ENCODE assay signal across 8 cellular contexts in the genomic region with DNA sequence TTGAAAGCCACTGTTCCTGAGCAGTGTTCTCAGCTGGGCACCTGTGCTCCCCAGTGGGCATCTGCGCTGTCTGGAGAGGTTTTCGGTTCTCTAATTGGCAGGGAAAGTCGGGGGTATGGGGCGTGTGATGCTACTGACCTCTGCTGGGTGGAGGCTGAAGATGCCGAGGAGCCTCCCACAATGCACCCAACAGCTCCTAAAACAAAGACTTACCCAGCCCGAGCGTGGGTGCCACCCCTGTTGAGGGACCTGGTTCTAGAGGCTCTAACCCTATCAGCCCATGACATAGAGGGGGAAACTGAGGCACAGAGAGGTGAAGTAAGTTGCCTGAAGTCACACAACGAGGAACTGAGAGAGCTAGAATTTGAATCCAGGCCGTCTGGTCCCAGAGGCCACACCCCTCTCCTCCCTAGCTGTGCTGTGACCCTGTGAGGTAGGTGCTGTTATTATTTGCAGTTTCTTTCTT. TPM values are rescaled to one million over a fixed set of nuclear protein-coding genes. Genes with fewer than 3 reads are reported as not detected.
DNase-seq lines count a peak whose midpoint lies in the region; ATAC-seq and TF ChIP-seq lines count a peak whose summit lies in the region.

No MANE protein-coding gene starts in this region.

- no peaks in the 10 kb centered on the region for H3K27me3 Mint-ChIP-seq in activated naive CD8-positive, alpha-beta T cell treated with anti-CD3 and anti-CD28 coated beads, Interleukin-2, amount 50 U/mL, for 24 hours

- H3K9me3 Mint-ChIP-seq in activated naive CD8-positive, alpha-beta T cell treated with anti-CD3 and anti-CD28 coated beads, Interleukin-2, amount 50 U/mL, for 24 hours = no peaks in the 10 kb centered on the region

- peak; percentile 62 to 72 for ATAC-seq in activated CD4-positive, CD25-positive, alpha-beta regulatory T cell treated with anti-CD3 and anti-CD28 coated beads, Interleukin-2, amount 50 U/mL, for 24 hours
- ATAC-seq in activated naive CD8-positive, alpha-beta T cell treated with anti-CD3 and anti-CD28 coated beads, Interleukin-2, amount 50 U/mL, for 24 hours = peak; percentile 64
- ATAC-seq in upper lobe of right lung (peak; percentile 78), HG02571 (IDR thresholded peaks at IDR 0.05; ENCODE audit: unreplicated experiment) (no peak)

- H3K36me3 Mint-ChIP-seq in activated naive CD8-positive, alpha-beta T cell treated with anti-CD3 and anti-CD28 coated beads, Interleukin-2, amount 50 U/mL, for 24 hours (ENCODE audit: low read depth) = peaks cover 3% of the 10 kb centered on the region

- peak; percentile 41 for TF ChIP-seq CTCF in upper lobe of right lung (IDR thresholded peaks at IDR 0.05)

- no peaks in the 10 kb centered on the region for H3K4me1 ChIP-seq in upper lobe of right lung

- H3K4me3 ChIP-seq in Jurkat, Clone E6-1 (ENCODE audit: low read length) = peak overlapping the region; percentile 5; the same call in 1 of the 2 replicates
- H3K4me3 ChIP-seq in upper lobe of right lung = no peak overlapping the region

- peaks cover 2% of the 10 kb centered on the region for H3K4me1 Mint-ChIP-seq in activated naive CD8-positive, alpha-beta T cell treated with anti-CD3 and anti-CD28 coated beads, Interleukin-2, amount 50 U/mL, for 24 hours

- no peak overlapping the region for H3K4me3 Mint-ChIP-seq in activated naive CD8-positive, alpha-beta T cell treated with anti-CD3 and anti-CD28 coated beads, Interleukin-2, amount 50 U/mL, for 24 hours

- no peak overlapping the region for H3K27ac ChIP-seq in upper lobe of right lung

- no peak for DNase-seq in activated CD4-positive, CD25-positive, alpha-beta regulatory T cell treated with anti-CD3 and anti-CD28 coated beads, Interleukin-2, amount 50 U/mL, for 72 hours
- peak; percentile 57 for DNase-seq in Jurkat, Clone E6-1 (ENCODE audit: low read depth, low spot score)
- peak; percentile 87 for DNase-seq in RPMI8226
- DNase-seq in activated naive CD8-positive, alpha-beta T cell treated with anti-CD3 and anti-CD28 coated beads, Interleukin-2, amount 50 U/mL, for 24 hours = no peak
- peak; percentile 70 for DNase-seq in islet precursor cell
- no peak for DNase-seq in upper lobe of right lung

- no peaks in the 10 kb centered on the region for H3K36me3 ChIP-seq in upper lobe of right lung

- intact Hi-C loops in upper lobe of right lung (cut with DNase I) = no loop called here

- H3K27me3 ChIP-seq in upper lobe of right lung = no peaks in the 10 kb centered on the region

- no peaks in the 10 kb centered on the region for H3K9me3 ChIP-seq in upper lobe of right lung

- no peak overlapping the region for H3K27ac Mint-ChIP-seq in activated naive CD8-positive, alpha-beta T cell treated with anti-CD3 and anti-CD28 coated beads, Interleukin-2, amount 50 U/mL, for 24 hours

RNA-seq across cellular contexts. Expression of gene SPACA4, which starts 2.3 kb away (rescaled TPM):
- polyA plus RNA-seq in Jurkat, Clone E6-1 (2012; ENCODE audit: insufficient read depth, insufficient read length) = not detected
- total RNA-seq in upper lobe of right lung = 0.98 TPM

RNA-seq across cellular contexts. Expression of gene FAM83E, which starts 6.0 kb away (rescaled TPM):
- polyA plus RNA-seq in Jurkat, Clone E6-1 (2012; ENCODE audit: insufficient read depth, insufficient read length) = not detected
- 31.1 TPM for total RNA-seq in upper lobe of right lung

RNA-seq across cellular contexts. Expression of gene RPL18, which starts 10.1 kb away (rescaled TPM):
- 2,707 TPM for polyA plus RNA-seq in Jurkat, Clone E6-1 (2012; ENCODE audit: insufficient read depth, insufficient read length)
- 1,025 TPM for total RNA-seq in upper lobe of right lung

RNA-seq across cellular contexts. Expression of gene SPHK2, which starts 10.5 kb away (rescaled TPM):
- polyA plus RNA-seq in Jurkat, Clone E6-1 (2012; ENCODE audit: insufficient read depth, insufficient read length) = 21.6 TPM
- total RNA-seq in upper lobe of right lung = 23.3 TPM

RNA-seq across cellular contexts. Expression of gene DBP, which starts 28.3 kb away (rescaled TPM):
- polyA plus RNA-seq in Jurkat, Clone E6-1 (2012; ENCODE audit: insufficient read depth, insufficient read length) = 23.6 TPM
- 17.7 TPM for total RNA-seq in upper lobe of right lung

Comparison
In these comparisons a context has a peak if more than half of its experiments do, and no peak if none do; other contexts are left out.
1. DNase-seq: peak in Jurkat, Clone E6-1 (single experiment), RPMI8226 (single experiment) and islet precursor cell (single experiment); none in activated CD4-positive, CD25-positive, alpha-beta regulatory T cell treated with anti-CD3 and anti-CD28 coated beads, Interleukin-2, amount 50 U/mL, for 72 hours (single experiment), activated naive CD8-positive, alpha-beta T cell treated with anti-CD3 and anti-CD28 coated beads, Interleukin-2, amount 50 U/mL, for 24 hours (single experiment) and upper lobe of right lung (single experiment).